In the genomic region with DNA sequence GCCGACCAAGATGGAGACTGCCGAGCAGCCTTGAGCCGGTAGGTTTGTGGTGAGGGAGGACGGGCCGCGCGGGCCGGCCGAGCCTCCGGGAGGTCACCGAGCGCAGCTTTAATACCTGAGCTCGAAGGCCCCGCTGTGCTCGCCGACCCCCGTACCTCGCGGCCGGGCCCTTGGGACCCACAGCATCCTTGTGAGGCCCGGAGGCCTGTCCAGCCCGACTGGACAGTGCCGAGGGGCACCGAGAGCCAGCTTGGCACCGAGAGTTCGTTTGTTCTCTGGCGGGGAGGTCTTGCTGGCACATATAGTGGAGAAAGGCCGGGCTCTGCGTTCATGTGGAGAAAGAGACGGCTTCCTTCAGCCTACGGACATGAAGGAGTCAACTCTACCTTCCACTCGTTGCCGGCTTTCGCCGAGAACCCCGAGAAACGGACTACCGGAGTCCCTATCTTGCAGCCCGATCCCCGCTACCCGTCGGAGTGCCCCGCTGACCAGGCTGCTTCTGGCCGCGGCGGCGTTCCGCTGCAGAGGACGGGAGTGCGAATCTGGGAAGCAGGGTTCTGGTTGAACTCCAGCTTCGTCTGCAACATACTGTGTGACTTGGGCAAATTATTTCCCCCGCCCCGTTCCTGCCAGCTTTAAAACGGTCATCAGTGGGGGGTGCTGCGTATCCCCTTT, we compare ENCODE assay signal across 1 cellular context.
TF ChIP-seq lines count a peak whose summit lies in the region.

No MANE protein-coding gene starts in this region.

TF ChIP-seq in endothelial cell of umbilical vein, 7 proteins besides CTCF, POLR2A, EP300 and RAD21:
- TF ChIP-seq EZH2 (IDR thresholded peaks at IDR 0.05; ENCODE audit: borderline replicate concordance, low read depth, low read length, severe bottlenecking), result no peak
- no peak for TF ChIP-seq GATA2 (IDR thresholded peaks at IDR 0.05; ENCODE audit: insufficient read depth, insufficient read length, low read depth, low read length)
- no peak for TF ChIP-seq POLR2AphosphoS5 (IDR thresholded peaks at IDR 0.05; ENCODE audit: insufficient read depth, low read depth, low read length)
- TF ChIP-seq JUN (IDR thresholded peaks at IDR 0.05; ENCODE audit: borderline replicate concordance, insufficient read depth, insufficient read length, low read depth), result no peak
- TF ChIP-seq, protein P1, sequence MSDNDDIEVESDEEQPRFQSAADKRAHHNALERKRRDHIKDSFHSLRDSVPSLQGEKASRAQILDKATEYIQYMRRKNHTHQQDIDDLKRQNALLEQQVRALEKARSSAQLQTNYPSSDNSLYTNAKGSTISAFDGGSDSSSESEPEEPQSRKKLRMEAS (IDR thresholded peaks at IDR 0.05; ENCODE audit: insufficient read depth, insufficient read length), result no peak
- TF ChIP-seq MYC (IDR thresholded peaks at IDR 0.05; ENCODE audit: low read depth, low read length), result no peak
- TF ChIP-seq FOS (IDR thresholded peaks at IDR 0.05; ENCODE audit: borderline replicate concordance, insufficient read depth, low read length), result no peak
